8 cellular contexts compared by ENCODE assay signal in genomic region chr11:61161190-61162091, GRCh38. TPM values are rescaled to one million over a fixed set of nuclear protein-coding genes. Genes with fewer than 3 reads are reported as not detected.
DNase-seq lines count a peak whose midpoint lies in the region; ATAC-seq and TF ChIP-seq lines count a peak whose summit lies in the region.

Gene VPS37C, minus strand, starts transcription at chr11:61161426. Its CDS starts 22,597 bp downstream, at chr11:61138829.

- peaks cover 21% of the 10 kb centered on the region for H3K4me1 ChIP-seq in HAP-1

- no peaks in the 10 kb centered on the region for H3K9me2 ChIP-seq in neural cell (ENCODE audit: insufficient read depth, low read length)

- H3K9ac ChIP-seq in neural cell (ENCODE audit: low read length), result peak within 1 kb of the TSS; percentile 75

- H3K36me3 ChIP-seq in HAP-1 (replicated peaks) (peaks cover 6% of the 10 kb centered on the region), MG63 (peaks cover 16% of the 10 kb centered on the region), neural cell (ENCODE audit: insufficient read depth, low read length) (no peaks in the 10 kb centered on the region)

- H4K20me1 ChIP-seq in neural cell (ENCODE audit: insufficient read depth), result no peaks in the 10 kb centered on the region

- no peaks in the 10 kb centered on the region for H3F3A ChIP-seq in neural cell (ENCODE audit: insufficient read depth, low read length, poor library complexity, severe bottlenecking)

- H3K9me3 ChIP-seq in HAP-1 (no peaks in the 10 kb centered on the region; the same call in 1 of the 2 replicates), MG63 (peaks cover 9% of the 10 kb centered on the region), neural cell (ENCODE audit: low read length) (no peaks in the 10 kb centered on the region)

- peak; percentile 91 for ATAC-seq in stimulated activated naive CD8-positive, alpha-beta T cell treated with anti-CD3 and anti-CD28 coated beads, Interleukin-15, amount 100 ng/mL, for 72 hours

- H3K4me3 Mint-ChIP-seq in stimulated activated naive CD8-positive, alpha-beta T cell treated with anti-CD3 and anti-CD28 coated beads, Interleukin-15, amount 100 ng/mL, for 72 hours, result peak within 1 kb of the TSS; percentile 94 to 98

- H2AFZ ChIP-seq in neural cell (ENCODE audit: low read depth, low read length), result peak within 1 kb of the TSS; percentile 70

- peaks cover 4% of the 10 kb centered on the region for H3K79me2 ChIP-seq in neural cell (replicated peaks; ENCODE audit: insufficient read depth, low read length)

- no peaks in the 10 kb centered on the region for H3K27me3 Mint-ChIP-seq in stimulated activated naive CD8-positive, alpha-beta T cell treated with anti-CD3 and anti-CD28 coated beads, Interleukin-15, amount 100 ng/mL, for 72 hours

- TF ChIP-seq EP300 in neural cell (conservative IDR thresholded peaks at IDR 0.05; ENCODE audit: poor library complexity, severe bottlenecking), result peak; percentile 57

- H3K27ac Mint-ChIP-seq in stimulated activated naive CD8-positive, alpha-beta T cell treated with anti-CD3 and anti-CD28 coated beads, Interleukin-15, amount 100 ng/mL, for 72 hours, result peak within 1 kb of the TSS; percentile 92 to 95

- H3K4me2 ChIP-seq in neural cell (ENCODE audit: low read length), result peak within 1 kb of the TSS; percentile 87

- H3K4me1 Mint-ChIP-seq in stimulated activated naive CD8-positive, alpha-beta T cell treated with anti-CD3 and anti-CD28 coated beads, Interleukin-15, amount 100 ng/mL, for 72 hours, result peaks cover 72% of the 10 kb centered on the region

- peak; percentile 49 for TF ChIP-seq CTCF in neural cell (IDR thresholded peaks at IDR 0.05; ENCODE audit: poor library complexity, severe bottlenecking)

- peaks cover 0 to 6% of the 10 kb centered on the region in 2 donors for H3K9me3 Mint-ChIP-seq in stimulated activated naive CD8-positive, alpha-beta T cell treated with anti-CD3 and anti-CD28 coated beads, Interleukin-15, amount 100 ng/mL, for 72 hours

- peak within 1 kb of the TSS; percentile 54 for H3K4me3 ChIP-seq in HAP-1
- peak within 1 kb of the TSS; percentile 62 for H3K4me3 ChIP-seq in MG63
- peak within 1 kb of the TSS; percentile 80 for H3K4me3 ChIP-seq in neural cell (ENCODE audit: low read length)

- H3K27ac ChIP-seq in neural cell (ENCODE audit: low read length), result peak within 1 kb of the TSS; percentile 66

- TF ChIP-seq RAD21 in neural cell (conservative IDR thresholded peaks at IDR 0.05), result no peak

- in situ Hi-C loops in G401 (cut with HindIII; ENCODE audit: low sequenced_read_pairs), result no loop called here
- in situ Hi-C loops in HAP-1 (cut with MboI; ENCODE audit: low sequenced_read_pairs), result no loop called here

- H3K27me3 ChIP-seq in HAP-1 (ENCODE audit: low read depth) (no peaks in the 10 kb centered on the region), MG63 (no peaks in the 10 kb centered on the region), neural cell (ENCODE audit: insufficient read depth, low read depth, low read length) (no peaks in the 10 kb centered on the region)

- DNase-seq in G401 (ENCODE audit: low spot score), result peak; percentile 90
- DNase-seq in HAP-1 (ENCODE audit: low spot score in 2 of 2), result peak; percentile 72 to 93
- peak; percentile 89 for DNase-seq in MG63
- DNase-seq in SHP77 treated with DMSO at 0.1 percent for 48 hours (lab: John Stamatoyannopoulos, UW), result peak; percentile 65
- DNase-seq in activated gamma-delta T cell treated with Interleukin-2 at 50 U/mL for 16 hours, result peak; percentile 89
- DNase-seq in fibroblast of the conjunctiva (ENCODE audit: low read depth), result peak; percentile 68
- DNase-seq in stimulated activated naive CD8-positive, alpha-beta T cell treated with anti-CD3 and anti-CD28 coated beads, Interleukin-15, amount 100 ng/mL, for 72 hours, result peak; percentile 95 to 98

TF ChIP-seq in neural cell, 6 proteins besides CTCF, POLR2A, EP300 and RAD21:
- TF ChIP-seq MXI1 (conservative IDR thresholded peaks at IDR 0.05; ENCODE audit: poor library complexity, severe bottlenecking) (peak; percentile 92), SMC3 (conservative IDR thresholded peaks at IDR 0.05; ENCODE audit: poor library complexity) (peak; percentile 17), REST (IDR thresholded peaks at IDR 0.05; ENCODE audit: borderline replicate concordance) (no peak), POLR2AphosphoS5 (IDR thresholded peaks at IDR 0.05) (peak; percentile 71), EZH2 (IDR thresholded peaks at IDR 0.05; ENCODE audit: borderline replicate concordance, insufficient read depth, low read length, poor library complexity, severe bottlenecking) (no peak), TAF1 (IDR thresholded peaks at IDR 0.05; ENCODE audit: low read depth) (no peak)
TF ChIP-seq in neural cell: peak in this region for 3.

RNA-seq across cellular contexts. Expression of gene VPS37C, which starts in this region (rescaled TPM):
- total RNA-seq in G401 (2014; rRNA removed; shearing (Covaris generic)), result 15.5 and 16.6 TPM in 2 replicates
- 11.3 and 22.9 TPM in 2 replicates for total RNA-seq in MG63 (2014; rRNA removed; shearing (Covaris generic); ENCODE audit: low replicate concordance)
- polyA plus RNA-seq in neural cell, result 7.2 and 7.3 TPM in 2 replicates
- 7.6 and 11.4 TPM in 2 replicates for polyA minus RNA-seq in neural cell

Comparison
In these comparisons a context has a peak if more than half of its experiments do, and no peak if none do; other contexts are left out.
1. Peak in every context shown above with its lines: DNase-seq, ATAC-seq, H3K4me3 ChIP-seq and H3K27ac ChIP-seq.